26 cellular contexts compared by ENCODE assay signal in genomic region chr3:158668506-158668905, GRCh38. TPM values are rescaled to one million over a fixed set of nuclear protein-coding genes. Genes with fewer than 3 reads are reported as not detected.
A peak's percentile ranks its signal among the peaks of the same experiment; 100 is the strongest.
DNase-seq lines count a peak whose midpoint lies in the region; ATAC-seq and TF ChIP-seq lines count a peak whose summit lies in the region.
"Had no signal": no experiment of that assay in that cellular context is flagged by ENCODE, and none has a peak within 500 bp of the region (broad histone marks: within the 10 kb centered on the region; RNA-seq: fewer than 3 reads in every experiment).

No MANE protein-coding gene starts in this region.

- BruUV-seq in MCF 10A (replicated peaks; lab: Mats Ljungman, UMichigan) = no TSS peak
- BruUV-seq in mammary epithelial cell (replicated peaks; lab: Mats Ljungman, UMichigan) = no TSS peak

- H2BK5ac ChIP-seq in trophoblast cell (ENCODE audit: low read depth, low read length, poor library complexity) = no peak overlapping the region

- no peak overlapping the region for H3K4ac ChIP-seq in trophoblast cell (ENCODE audit: low read depth, low read length)

- H2BK12ac ChIP-seq in trophoblast cell (ENCODE audit: low read length) = no peak overlapping the region

- H3K27ac ChIP-seq in mammary epithelial cell (ENCODE audit: insufficient read depth, low read depth, low read length) (no peak overlapping the region), spleen (no peak overlapping the region), trophoblast cell (ENCODE audit: low read depth, low read length) (no peak overlapping the region)
- H3K27ac ChIP-seq: KMS-11, ovary, RWPE1, SK-N-MC, upper lobe of left lung had no signal

- no peak overlapping the region for H3K9ac ChIP-seq in mammary epithelial cell (ENCODE audit: insufficient read depth, low read length)
- H3K9ac ChIP-seq in trophoblast cell (ENCODE audit: low read length) = no peak overlapping the region
- H3K9ac ChIP-seq: KMS-11 had no signal

- H3K79me2 ChIP-seq in mammary epithelial cell (ENCODE audit: insufficient read depth, low read length) (peaks cover 4% of the 10 kb centered on the region), trophoblast cell (ENCODE audit: control insufficient read depth, insufficient read depth, low read length, poor library complexity) (no peaks in the 10 kb centered on the region)

- no peaks in the 10 kb centered on the region for H3K27me3 Mint-ChIP-seq in MCF 10A (ENCODE audit: insufficient read depth, unreplicated experiment)
- no peaks in the 10 kb centered on the region for H3K27me3 Mint-ChIP-seq in activated naive CD4-positive, alpha-beta T cell treated with anti-CD3 and anti-CD28 coated beads, Interleukin-2, amount 10 ng/mL, durations not matched to agents 7 days and 5 days

- no peak overlapping the region for H3K4me2 ChIP-seq in mammary epithelial cell (ENCODE audit: insufficient read depth, low read depth, low read length)
- no peak overlapping the region for H3K4me2 ChIP-seq in trophoblast cell (ENCODE audit: low read length)
- H3K4me2 ChIP-seq: GM23338, KMS-11 had no signal

- no peak overlapping the region for H3K18ac ChIP-seq in trophoblast cell (ENCODE audit: low read length)

- intact Hi-C loops in MCF 10A (cut with micrococcal nuclease) (no loop called here), mammary epithelial cell (cut with micrococcal nuclease) (no loop called here), spleen (cut with DNase I; ENCODE audit: low total_unique reads) (no loop called here)

- ATAC-seq in GM18907 (IDR thresholded peaks at IDR 0.05; ENCODE audit: unreplicated experiment) = no peak
- ATAC-seq: activated T-cell treated with anti-CD3 and anti-CD28 coated beads, Interleukin-2, amount 50 U/mL, for 72 hours; GM23338 had no signal

- H3K27me3 ChIP-seq in mammary epithelial cell (ENCODE audit: insufficient read depth, low read length) (no peaks in the 10 kb centered on the region), spleen (replicated peaks in 1 of 7) (no peaks in the 10 kb centered on the region), trophoblast cell (ENCODE audit: insufficient read depth, low read length) (no peaks in the 10 kb centered on the region)
- H3K27me3 ChIP-seq: ovary, upper lobe of left lung had no signal

- TF ChIP-seq POLR2A in spleen (IDR thresholded peaks at IDR 0.05) = no peak

- no peak overlapping the region for H3K4me3 ChIP-seq in mammary epithelial cell (replicated peaks in 1 of 3; ENCODE audit: insufficient read depth in 1 of 3, low read depth in 2 of 3, low read length in 3 of 3)
- no peak overlapping the region for H3K4me3 ChIP-seq in cardiac fibroblast (replicated peaks in 1 of 2; ENCODE audit: low read depth in 2 of 2, low read length in 2 of 2)
- H3K4me3 ChIP-seq in fibroblast of villous mesenchyme (ENCODE audit: low read depth, low read length) = no peak overlapping the region
- no peak overlapping the region for H3K4me3 ChIP-seq in spleen
- no peak overlapping the region for H3K4me3 ChIP-seq in trophoblast cell (ENCODE audit: low read depth, low read length)
- H3K4me3 ChIP-seq: GM23338, ovary, SK-N-MC, upper lobe of left lung had no signal

- H2AFZ ChIP-seq in mammary epithelial cell (ENCODE audit: low read depth, low read length) (no peak overlapping the region), trophoblast cell (ENCODE audit: insufficient read depth, low read length, poor library complexity) (no peak overlapping the region)
- H2AFZ ChIP-seq: GM23338 had no signal

- CTCF ChIA-PET in MCF 10A (lab: Yijun Ruan, JAX) (interaction anchor here (0.5 to 2.1 kb wide), 5 partner anchors 9 to 177 kb away, joined by 3 to 6 read pairs (median 4); partner anchors contain the start of gene GFM1), mammary epithelial cell (lab: Charles Lee; ENCODE audit: low non-redundant PET) (no interaction called here)
- CTCF ChIA-PET in activated naive CD4-positive, alpha-beta T cell treated with anti-CD3 and anti-CD28 coated beads, Interleukin-2, amount 10 ng/mL, durations not matched to agents 7 days and 5 days (lab: Charles Lee) = interaction anchor here (0.6 to 6.2 kb wide), 2 partner anchors 9 to 1347 kb away, joined by 3 to 37 read pairs; no protein-coding TSS in a partner anchor

- no peak overlapping the region for H4K8ac ChIP-seq in trophoblast cell (ENCODE audit: low read depth, low read length)

- TF ChIP-seq CTCF in MCF 10A (IDR thresholded peaks at IDR 0.05; ENCODE audit: unreplicated experiment) (no peak), mammary epithelial cell (conservative IDR thresholded peaks at IDR 0.05 in 1 of 2, IDR thresholded peaks at IDR 0.05 in 1 of 2; ENCODE audit: extremely low read depth in 1 of 2, insufficient read depth in 1 of 2, low read depth in 1 of 2, low read length in 2 of 2) (no peak), cardiac fibroblast (IDR thresholded peaks at IDR 0.05; ENCODE audit: low read depth, low read length) (no peak), fibroblast of villous mesenchyme (IDR thresholded peaks at IDR 0.05; ENCODE audit: insufficient read depth, low read depth, low read length) (no peak), spleen (IDR thresholded peaks at IDR 0.05 in 8 of 11, conservative IDR thresholded peaks at IDR 0.05 in 3 of 11) (no peak)

- H3K14ac ChIP-seq in trophoblast cell (ENCODE audit: low read length) = no peak overlapping the region

- peaks cover 54% of the 10 kb centered on the region for H3K36me3 Mint-ChIP-seq in MCF 10A (ENCODE audit: insufficient read depth, unreplicated experiment)
- peaks cover 40% of the 10 kb centered on the region for H3K36me3 Mint-ChIP-seq in activated naive CD4-positive, alpha-beta T cell treated with anti-CD3 and anti-CD28 coated beads, Interleukin-2, amount 10 ng/mL, durations not matched to agents 7 days and 5 days

- H3K9me3 ChIP-seq in mammary epithelial cell (replicated peaks; ENCODE audit: insufficient read depth, low read length) (no peaks in the 10 kb centered on the region), spleen (no peaks in the 10 kb centered on the region), trophoblast cell (ENCODE audit: insufficient read depth, low read depth, low read length) (no peaks in the 10 kb centered on the region)
- H3K9me3 ChIP-seq: ovary, upper lobe of left lung had no signal

- H4K91ac ChIP-seq in trophoblast cell (ENCODE audit: low read depth, low read length) = no peak overlapping the region

- dilution Hi-C loops in mammary epithelial cell (cut with HindIII; ENCODE audit: low sequenced_read_pairs) = no loop called here

- DNase-seq in MCF 10A (ENCODE audit: unreplicated experiment) (peak; percentile 30), mammary epithelial cell (no peak), cardiac fibroblast (ENCODE audit: low read depth in 2 of 2) (peak; percentile 79 to 82), fibroblast of villous mesenchyme (ENCODE audit: low read depth) (peak; percentile 19), spleen (no peak), trophoblast cell (no peak)
- DNase-seq in activated naive CD4-positive, alpha-beta T cell treated with anti-CD3 and anti-CD28 coated beads, Interleukin-2, amount 10 ng/mL, durations not matched to agents 7 days and 5 days = no peak
- DNase-seq: 8988T; activated CD4-positive, alpha-beta T cell treated with anti-CD3 and anti-CD28 coated beads for 48 hours; activated naive CD4-positive, alpha-beta T cell treated with anti-CD3 and anti-CD28 coated beads for 36 hours; activated T-cell treated with anti-CD3 and anti-CD28 coated beads, Interleukin-2, amount 50 U/mL, for 72 hours; anterior cingulate cortex; COR-L47; effector CD4-positive, alpha-beta T cell; GF-D8; islet precursor cell; NCI-H526; ovary; upper lobe of left lung had no signal

- H4K12ac ChIP-seq in trophoblast cell (ENCODE audit: low read depth, low read length) = no peak overlapping the region

- POLR2A ChIA-PET in MCF 10A (lab: Yijun Ruan, JAX) = interaction anchor here (1.4 to 1.7 kb wide), 2 partner anchors 10 to 24 kb away, joined by 3 to 6 read pairs; partner anchors contain the start of gene GFM1

- H3K27ac Mint-ChIP-seq in MCF 10A (ENCODE audit: low read depth, unreplicated experiment) = peak overlapping the region; percentile 44
- H3K27ac Mint-ChIP-seq in activated naive CD4-positive, alpha-beta T cell treated with anti-CD3 and anti-CD28 coated beads, Interleukin-2, amount 10 ng/mL, durations not matched to agents 7 days and 5 days = no peak overlapping the region
- H3K27ac Mint-ChIP-seq: activated naive CD4-positive, alpha-beta T cell treated with anti-CD3 and anti-CD28 coated beads for 36 hours; activated T-cell treated with anti-CD3 and anti-CD28 coated beads, Interleukin-2, amount 50 U/mL, for 72 hours; GM23338; nephron; T-helper 1 cell treated with Interleukin-12 subunit alpha and Interleukin-12 subunit beta and Interleukin-4 antibody, amounts not matched to agents 30 μg/mL and 1 μg/mL, for 36 hours had no signal

- H3K4me3 Mint-ChIP-seq in MCF 10A (ENCODE audit: unreplicated experiment) = no peak overlapping the region
- no peak overlapping the region for H3K4me3 Mint-ChIP-seq in activated naive CD4-positive, alpha-beta T cell treated with anti-CD3 and anti-CD28 coated beads, Interleukin-2, amount 10 ng/mL, durations not matched to agents 7 days and 5 days
- H3K4me3 Mint-ChIP-seq: activated naive CD4-positive, alpha-beta T cell treated with anti-CD3 and anti-CD28 coated beads for 36 hours; activated T-cell treated with anti-CD3 and anti-CD28 coated beads, Interleukin-2, amount 50 U/mL, for 72 hours; GM23338; nephron; T-helper 1 cell treated with Interleukin-12 subunit alpha and Interleukin-12 subunit beta and Interleukin-4 antibody, amounts not matched to agents 30 μg/mL and 1 μg/mL, for 36 hours had no signal

- H2AK5ac ChIP-seq in trophoblast cell (ENCODE audit: low read length) = no peak overlapping the region

- no peak overlapping the region for H3K23ac ChIP-seq in trophoblast cell (ENCODE audit: low read length)

- in situ Hi-C loops in mammary epithelial cell (cut with MboI; ENCODE audit: low sequenced_read_pairs in 2 of 2) = loop anchor here in 1 of 2 donors (10.0 kb wide), 1 partner anchor 126 kb away; no protein-coding TSS in a partner anchor

- H3K79me1 ChIP-seq in trophoblast cell (ENCODE audit: low read length) = no peaks in the 10 kb centered on the region

- 79% methylated on average over 2 of the region's 2 CpGs for WGBS in mammary epithelial cell (ENCODE audit: low coverage, missing lambda C conversion rate)
- WGBS in spleen, 5 donors = 73 to 88% (median 76%) methylated on average over 2 of the region's 2 CpGs
- WGBS in trophoblast cell (ENCODE audit: extremely low coverage, insufficient coverage, insufficient read length) = no CpG with 5 or more reads among the region's 2 CpGs

- H2BK120ac ChIP-seq in trophoblast cell (ENCODE audit: insufficient read depth, low read length, poor library complexity) = no peak overlapping the region

- no peaks in the 10 kb centered on the region for H4K20me1 ChIP-seq in mammary epithelial cell (ENCODE audit: insufficient read depth, low read length)

- peaks cover 16% of the 10 kb centered on the region for H3K4me1 Mint-ChIP-seq in MCF 10A (ENCODE audit: insufficient read depth, unreplicated experiment)
- H3K4me1 Mint-ChIP-seq in activated naive CD4-positive, alpha-beta T cell treated with anti-CD3 and anti-CD28 coated beads, Interleukin-2, amount 10 ng/mL, durations not matched to agents 7 days and 5 days = peaks cover 23% of the 10 kb centered on the region

- H3K4me1 ChIP-seq in mammary epithelial cell (ENCODE audit: insufficient read depth, low read length) (peaks cover 11% of the 10 kb centered on the region), spleen (peaks cover 7 to 33% (median 24%) of the 10 kb centered on the region in 6 donors), trophoblast cell (ENCODE audit: control insufficient read depth in 1 of 2, insufficient read depth in 2 of 2, low read length in 2 of 2) (peaks cover 0 to 2% of the 10 kb centered on the region in 2 experiments)

- H3K36me3 ChIP-seq in mammary epithelial cell (ENCODE audit: insufficient read depth, low read length) (peaks cover 7% of the 10 kb centered on the region), spleen (peaks cover 0 to 73% (median 45%) of the 10 kb centered on the region in 6 donors), trophoblast cell (ENCODE audit: control insufficient read depth in 1 of 2, insufficient read depth in 2 of 2, low read length in 2 of 2) (peaks cover 6 to 7% of the 10 kb centered on the region in 2 experiments)
- H3K36me3 ChIP-seq: ovary had no signal

- H3K9me3 Mint-ChIP-seq in MCF 10A (ENCODE audit: unreplicated experiment) = no peaks in the 10 kb centered on the region
- H3K9me3 Mint-ChIP-seq in activated naive CD4-positive, alpha-beta T cell treated with anti-CD3 and anti-CD28 coated beads, Interleukin-2, amount 10 ng/mL, durations not matched to agents 7 days and 5 days = no peaks in the 10 kb centered on the region
- H3K9me3 Mint-ChIP-seq: activated naive CD4-positive, alpha-beta T cell treated with anti-CD3 and anti-CD28 coated beads for 36 hours; activated T-cell treated with anti-CD3 and anti-CD28 coated beads, Interleukin-2, amount 50 U/mL, for 72 hours; GM23338; nephron; T-helper 1 cell treated with Interleukin-12 subunit alpha and Interleukin-12 subunit beta and Interleukin-4 antibody, amounts not matched to agents 30 μg/mL and 1 μg/mL, for 36 hours had no signal

RNA-seq across cellular contexts. Expression of gene LXN, which starts 3.9 kb away (rescaled TPM):
- total RNA-seq in MCF 10A (2022) (3.4 and 4.4 TPM in 2 replicates), mammary epithelial cell (1 to 10 TPM; 6.4 to 9.2 TPM), fibroblast of villous mesenchyme (32.0 and 50.9 TPM in 2 replicates), spleen (10 to 100 TPM in 4 of 7 donors, 1 to 10 TPM in 3; 7.9 to 17.3 (median 11.3) TPM)
- polyA plus RNA-seq in mammary epithelial cell (6.8 TPM), spleen (10 to 100 TPM; 12.3 to 18.6 (median 16.0) TPM)
- 2.0 TPM for polyA minus RNA-seq in mammary epithelial cell
- 7.8 and 8.1 TPM in 2 replicates for polyA plus RNA-seq in trophoblast cell (2013)

RNA-seq across cellular contexts. Expression of gene GFM1, which starts 24.2 kb away (rescaled TPM):
- 53.9 and 54.1 TPM in 2 replicates for total RNA-seq in MCF 10A (2022)
- total RNA-seq in mammary epithelial cell = 10 to 100 TPM; 42.1 to 52.3 TPM
- polyA plus RNA-seq in mammary epithelial cell = 18.6 TPM
- polyA minus RNA-seq in mammary epithelial cell = 38.2 TPM
- 41.9 and 55.7 TPM in 2 replicates for total RNA-seq in fibroblast of villous mesenchyme
- 10 to 100 TPM; 38.8 to 56.5 (median 49.3) TPM for total RNA-seq in spleen
- polyA plus RNA-seq in spleen = 10 to 100 TPM; 11.8 to 13.1 (median 12.4) TPM
- polyA plus RNA-seq in trophoblast cell (2013) = 13.3 and 13.6 TPM in 2 replicates

Comparison
In these comparisons a context has a peak if more than half of its experiments do, and no peak if none do; other contexts are left out.
1. DNase-seq: peak in MCF 10A (single experiment), cardiac fibroblast (2 of 2) and fibroblast of villous mesenchyme (single experiment); none in mammary epithelial cell (single experiment), activated naive CD4-positive, alpha-beta T cell treated with anti-CD3 and anti-CD28 coated beads, Interleukin-2, amount 10 ng/mL, durations not matched to agents 7 days and 5 days (single experiment), spleen (single experiment) and trophoblast cell (0 of 2).